In the genomic region with DNA sequence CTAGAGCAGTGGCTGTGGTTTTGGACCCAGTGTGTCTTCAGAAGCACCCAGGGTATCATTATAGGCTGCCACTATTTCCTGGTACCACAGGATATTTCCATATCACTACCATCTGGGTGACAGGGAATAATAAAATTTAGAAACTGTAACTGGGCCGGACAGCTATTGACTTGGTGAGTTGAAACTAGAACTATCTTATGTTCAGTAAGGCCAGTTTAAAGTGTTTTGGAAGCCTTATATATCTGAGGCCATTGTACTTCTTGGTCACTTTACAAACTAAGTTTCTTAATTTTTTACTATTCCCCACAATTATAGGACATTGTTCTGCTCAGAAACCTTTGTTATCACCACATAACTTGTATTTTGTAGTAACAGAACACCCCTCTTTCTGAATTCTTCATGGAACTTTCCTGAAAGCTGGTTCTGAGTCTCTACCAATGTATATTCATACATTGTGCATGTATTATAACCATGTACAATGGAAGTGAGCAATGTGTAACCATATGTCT, we compare ENCODE assay signal across 1 cellular context.
TF ChIP-seq lines count a peak whose summit lies in the region.

No MANE protein-coding gene starts in this region.

TF ChIP-seq in HepG2, 621 proteins besides CTCF, POLR2A, EP300 and RAD21:
- TF ChIP-seq, protein P1, sequence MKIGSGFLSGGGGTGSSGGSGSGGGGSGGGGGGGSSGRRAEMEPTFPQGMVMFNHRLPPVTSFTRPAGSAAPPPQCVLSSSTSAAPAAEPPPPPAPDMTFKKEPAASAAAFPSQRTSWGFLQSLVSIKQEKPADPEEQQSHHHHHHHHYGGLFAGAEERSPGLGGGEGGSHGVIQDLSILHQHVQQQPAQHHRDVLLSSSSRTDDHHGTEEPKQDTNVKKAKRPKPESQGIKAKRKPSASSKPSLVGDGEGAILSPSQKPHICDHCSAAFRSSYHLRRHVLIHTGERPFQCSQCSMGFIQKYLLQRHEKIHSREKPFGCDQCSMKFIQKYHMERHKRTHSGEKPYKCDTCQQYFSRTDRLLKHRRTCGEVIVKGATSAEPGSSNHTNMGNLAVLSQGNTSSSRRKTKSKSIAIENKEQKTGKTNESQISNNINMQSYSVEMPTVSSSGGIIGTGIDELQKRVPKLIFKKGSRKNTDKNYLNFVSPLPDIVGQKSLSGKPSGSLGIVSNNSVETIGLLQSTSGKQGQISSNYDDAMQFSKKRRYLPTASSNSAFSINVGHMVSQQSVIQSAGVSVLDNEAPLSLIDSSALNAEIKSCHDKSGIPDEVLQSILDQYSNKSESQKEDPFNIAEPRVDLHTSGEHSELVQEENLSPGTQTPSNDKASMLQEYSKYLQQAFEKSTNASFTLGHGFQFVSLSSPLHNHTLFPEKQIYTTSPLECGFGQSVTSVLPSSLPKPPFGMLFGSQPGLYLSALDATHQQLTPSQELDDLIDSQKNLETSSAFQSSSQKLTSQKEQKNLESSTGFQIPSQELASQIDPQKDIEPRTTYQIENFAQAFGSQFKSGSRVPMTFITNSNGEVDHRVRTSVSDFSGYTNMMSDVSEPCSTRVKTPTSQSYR (CRISPR knock-in tag; IDR thresholded peaks at IDR 0.05; ENCODE audit: borderline replicate concordance): no peak
- TF ChIP-seq ZFP62 (CRISPR knock-in tag; IDR thresholded peaks at IDR 0.05) (no peak), ZNF672 (CRISPR knock-in tag; IDR thresholded peaks at IDR 0.05) (no peak), MBD4 (IDR thresholded peaks at IDR 0.05; ENCODE audit: borderline replicate concordance, low read length) (no peak), ZNF207 (IDR thresholded peaks at IDR 0.05; ENCODE audit: borderline replicate concordance) (no peak), AGO2 (optimal IDR thresholded peaks at IDR 0.05; ENCODE audit: low read depth, low read length) (peak; percentile 65), SMAD1 (CRISPR knock-in tag; IDR thresholded peaks at IDR 0.05; ENCODE audit: borderline replicate concordance, low read depth) (no peak), ZBTB1 (CRISPR knock-in tag; IDR thresholded peaks at IDR 0.05; ENCODE audit: borderline replicate concordance) (no peak)
- TF ChIP-seq, protein P2, sequence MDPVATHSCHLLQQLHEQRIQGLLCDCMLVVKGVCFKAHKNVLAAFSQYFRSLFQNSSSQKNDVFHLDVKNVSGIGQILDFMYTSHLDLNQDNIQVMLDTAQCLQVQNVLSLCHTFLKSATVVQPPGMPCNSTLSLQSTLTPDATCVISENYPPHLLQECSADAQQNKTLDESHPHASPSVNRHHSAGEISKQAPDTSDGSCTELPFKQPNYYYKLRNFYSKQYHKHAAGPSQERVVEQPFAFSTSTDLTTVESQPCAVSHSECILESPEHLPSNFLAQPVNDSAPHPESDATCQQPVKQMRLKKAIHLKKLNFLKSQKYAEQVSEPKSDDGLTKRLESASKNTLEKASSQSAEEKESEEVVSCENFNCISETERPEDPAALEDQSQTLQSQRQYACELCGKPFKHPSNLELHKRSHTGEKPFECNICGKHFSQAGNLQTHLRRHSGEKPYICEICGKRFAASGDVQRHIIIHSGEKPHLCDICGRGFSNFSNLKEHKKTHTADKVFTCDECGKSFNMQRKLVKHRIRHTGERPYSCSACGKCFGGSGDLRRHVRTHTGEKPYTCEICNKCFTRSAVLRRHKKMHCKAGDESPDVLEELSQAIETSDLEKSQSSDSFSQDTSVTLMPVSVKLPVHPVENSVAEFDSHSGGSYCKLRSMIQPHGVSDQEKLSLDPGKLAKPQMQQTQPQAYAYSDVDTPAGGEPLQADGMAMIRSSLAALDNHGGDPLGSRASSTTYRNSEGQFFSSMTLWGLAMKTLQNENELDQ (CRISPR knock-in tag; IDR thresholded peaks at IDR 0.05; ENCODE audit: borderline replicate concordance): no peak
